ENCODE assay signal across 34 cellular contexts in genomic region chr1:236581528-236581927, GRCh38.
"Had no signal": no experiment of that assay in that cellular context is flagged by ENCODE, and none has a peak within 500 bp of the region (broad histone marks: within the 10 kb centered on the region; RNA-seq: fewer than 3 reads in every experiment).

No MANE protein-coding gene starts in this region.

- ATAC-seq: activated CD8-positive, alpha-beta T cell treated with anti-CD3 and anti-CD28 coated beads for 36 hours; activated naive CD4-positive, alpha-beta T cell treated with anti-CD3 and anti-CD28 coated beads, Interleukin-2, amount 50 U/mL, for 72 hours; activated T-cell treated with anti-CD3 and anti-CD28 coated beads, Interleukin-2, amount 50 U/mL, for 4 hours; activated T-cell treated with anti-CD3 and anti-CD28 coated beads, Interleukin-2, amount 50 U/mL, for 72 hours; activated T-helper 17 cell treated with anti-CD3 and anti-CD28 coated beads, Interleukin-2, amount 50 U/mL, for 72 hours; body of pancreas had no signal

- FAIRE-seq: astrocyte had no signal

- H3K4me1 ChIP-seq: adrenal gland, body of pancreas, breast epithelium had no signal

- DNase-seq: activated B cell treated with CpG ODN at 0.5 μM for 24 hours; activated CD4-positive, alpha-beta memory T cell treated with anti-CD3 and anti-CD28 coated beads for 36 hours; activated CD4-positive, alpha-beta T cell treated with anti-CD3 and anti-CD28 coated beads for 4 hours; activated CD4-positive, alpha-beta T cell treated with anti-CD3 and anti-CD28 coated beads, Interleukin-2, amount 10 ng/mL, durations not matched to agents 24 days and 14 days; activated CD4-positive, alpha-beta T cell treated with anti-CD3 and anti-CD28 coated beads, Interleukin-2, amount 50 U/mL, for 1 hour; activated CD4-positive, alpha-beta T cell treated with anti-CD3 and anti-CD28 coated beads, Interleukin-2, amount 50 U/mL, for 4 hours; activated CD4-positive, CD25-positive, alpha-beta regulatory T cell treated with anti-CD3 and anti-CD28 coated beads, Interleukin-2, amount 50 U/mL, for 72 hours; activated CD8-positive, alpha-beta memory T cell treated with anti-CD3 and anti-CD28 coated beads, Interleukin-2, amount 50 U/mL, for 4 hours; activated CD8-positive, alpha-beta T cell treated with anti-CD3 and anti-CD28 coated beads for 36 hours; activated effector memory CD4-positive, alpha-beta T cell treated with anti-CD3 and anti-CD28 coated beads, Interleukin-2, amount 50 U/mL, for 16 hours; activated gamma-delta T cell treated with Interleukin-2 at 50 U/mL for 16 hours; activated naive CD4-positive, alpha-beta T cell; activated naive CD4-positive, alpha-beta T cell treated with anti-CD3 and anti-CD28 coated beads for 36 hours; activated naive CD4-positive, alpha-beta T cell treated with anti-CD3 and anti-CD28 coated beads, Interleukin-2, amount 50 U/mL, for 16 hours; activated naive CD8-positive, alpha-beta T cell treated with anti-CD3 and anti-CD28 coated beads for 36 hours; activated T-cell treated with anti-CD3 and anti-CD28 coated beads for 4 hours; activated T-cell treated with anti-CD3 and anti-CD28 coated beads, Interleukin-2, amount 50 U/mL, for 1 hour; activated T-cell treated with anti-CD3 and anti-CD28 coated beads, Interleukin-2, amount 50 U/mL, for 4 hours; activated T-cell treated with anti-CD3 and anti-CD28 coated beads, Interleukin-2, amount 50 U/mL, for 72 hours; adrenal gland; amniotic stem cell; aorta; body of pancreas; brain microvascular endothelial cell; caudate nucleus; SW 1271; T-helper 1 cell; T-helper 2 cell; T-helper 9 cell had no signal

- H3K4me3 ChIP-seq: adrenal gland, body of pancreas, breast epithelium had no signal

- H3K27ac ChIP-seq: adrenal gland, body of pancreas, brain microvascular endothelial cell, breast epithelium, VCaP had no signal

- H3K9me3 ChIP-seq: adrenal gland, body of pancreas, breast epithelium had no signal

- H3K27me3 ChIP-seq: adrenal gland, body of pancreas, brain microvascular endothelial cell, breast epithelium had no signal
